9 cellular contexts compared by ENCODE assay signal in the genomic region with DNA sequence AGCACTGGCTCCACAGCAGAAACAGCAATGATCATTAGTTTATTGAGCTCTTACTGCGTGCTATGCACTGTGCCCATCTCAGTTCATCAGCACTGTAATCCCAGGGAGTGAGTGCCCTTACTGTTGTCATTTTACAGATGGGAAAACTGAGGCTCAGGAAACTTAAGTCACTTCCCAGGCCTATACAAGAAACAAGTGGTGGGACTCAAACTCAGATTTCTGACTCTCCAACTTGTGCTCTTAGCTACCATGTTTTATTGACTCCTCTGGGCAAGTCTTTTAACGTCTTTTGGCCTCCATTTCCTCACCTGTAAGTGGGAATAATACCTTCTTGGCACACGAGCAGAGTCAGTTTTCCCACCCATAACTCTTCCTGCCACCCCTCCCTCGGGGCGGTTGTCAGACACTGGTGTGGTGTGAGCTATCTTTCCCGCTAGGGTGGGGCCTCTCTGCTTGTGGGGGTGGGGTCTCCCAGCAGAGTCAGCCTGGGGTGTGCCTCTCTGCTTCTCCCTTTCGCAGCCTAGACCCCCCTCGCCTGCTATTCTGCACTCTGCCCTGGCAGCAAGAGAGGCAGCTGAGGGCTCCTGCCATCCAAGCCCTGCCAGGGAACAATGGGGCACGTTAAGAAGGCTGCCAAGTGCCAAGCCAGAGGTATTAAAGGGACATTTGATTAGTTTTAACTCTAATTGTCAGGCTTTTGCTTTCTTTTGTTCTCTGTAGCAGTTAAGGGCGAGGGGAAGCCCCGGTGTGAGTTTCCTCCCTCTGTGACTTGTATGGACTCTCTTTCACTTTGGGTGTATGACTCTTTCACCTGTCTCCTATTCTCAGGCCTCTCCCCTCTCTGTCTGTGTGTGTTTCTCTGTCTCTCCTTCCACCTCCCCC. TPM values are rescaled to one million over a fixed set of nuclear protein-coding genes. Genes with fewer than 3 reads are reported as not detected.
DNase-seq lines count a peak whose midpoint lies in the region; ATAC-seq and TF ChIP-seq lines count a peak whose summit lies in the region.
"Had no signal": no experiment of that assay in that cellular context is flagged by ENCODE, and none has a peak within 500 bp of the region (broad histone marks: within the 10 kb centered on the region; RNA-seq: fewer than 3 reads in every experiment).

No MANE protein-coding gene starts in this region.

- peak overlapping the region; percentile 62 for H3K27ac Mint-ChIP-seq in MCF 10A (ENCODE audit: low read depth, unreplicated experiment)
- H3K27ac Mint-ChIP-seq in activated CD4-positive, alpha-beta T cell treated with anti-CD3 and anti-CD28 coated beads, Interleukin-2, amount 10 ng/mL, durations not matched to agents 24 days and 14 days = peak overlapping the region; percentile 92

- peak overlapping the region; percentile 62 for H3K56ac ChIP-seq in mesendoderm (ENCODE audit: low read length)

- peaks cover 6% of the 10 kb centered on the region for H3F3A ChIP-seq in SK-N-SH (replicated peaks; ENCODE audit: insufficient read depth)

- no peak for TF ChIP-seq RAD21 in SK-N-SH (IDR thresholded peaks at IDR 0.05; ENCODE audit: low read length)

- no peak overlapping the region for H2AFZ ChIP-seq in SK-N-SH (ENCODE audit: low read depth)

- peak overlapping the region; percentile 58 for H2AK5ac ChIP-seq in mesendoderm (ENCODE audit: low read length)

- H3K79me2 ChIP-seq in mesendoderm (ENCODE audit: control insufficient read depth, insufficient read depth, low read length) (peaks cover 7% of the 10 kb centered on the region), SK-N-SH (ENCODE audit: insufficient read depth) (peaks cover 100% of the 10 kb centered on the region)

- H3K4me1 ChIP-seq in breast epithelium = peaks cover 0 to 4% of the 10 kb centered on the region in 2 donors
- H3K4me1 ChIP-seq in mesendoderm (ENCODE audit: control insufficient read depth, low read depth, low read length) = peaks cover 4% of the 10 kb centered on the region
- H3K4me1 ChIP-seq in SK-N-SH (ENCODE audit: control insufficient read depth in 1 of 2, insufficient read depth in 2 of 2, low read depth in 1 of 2, low read length in 1 of 2) = peaks cover 3 to 19% of the 10 kb centered on the region in 2 experiments; a peak in 3 of 4 replicates

- peak; percentile 85 for ATAC-seq in HG03103 (IDR thresholded peaks at IDR 0.05; ENCODE audit: low read depth, unreplicated experiment)

- H4K20me1 ChIP-seq in SK-N-SH (ENCODE audit: insufficient read depth) = 0 out of 2 replicates have a peak, but pooled peaks cover 16% of the 10 kb centered on the region

- TF ChIP-seq EP300 in SK-N-SH (IDR thresholded peaks at IDR 0.05; ENCODE audit: borderline replicate concordance in 1 of 2, low read depth in 1 of 2, low read length in 1 of 2) = no peak

- intact Hi-C loops in MCF 10A (cut with micrococcal nuclease) = no loop called here
- intact Hi-C loops in breast epithelium (cut with DNase I; ENCODE audit: low total_unique reads) = no loop called here
- intact Hi-C loops in activated CD4-positive, alpha-beta T cell treated with anti-CD3 and anti-CD28 coated beads, Interleukin-2, amount 10 ng/mL, durations not matched to agents 24 days and 14 days (cut with micrococcal nuclease) = loop anchor here (1.0 kb wide), 1 partner anchor 12 kb away; no protein-coding TSS in a partner anchor

- H4K8ac ChIP-seq in mesendoderm (ENCODE audit: low read depth, low read length) = no peak overlapping the region

- peaks cover 29% of the 10 kb centered on the region for H3K4me1 Mint-ChIP-seq in MCF 10A (ENCODE audit: insufficient read depth, unreplicated experiment)
- H3K4me1 Mint-ChIP-seq in activated CD4-positive, alpha-beta T cell treated with anti-CD3 and anti-CD28 coated beads, Interleukin-2, amount 10 ng/mL, durations not matched to agents 24 days and 14 days = peaks cover 77% of the 10 kb centered on the region

- no peak overlapping the region for H3K9ac ChIP-seq in mesendoderm (ENCODE audit: low read length)
- no peak overlapping the region for H3K9ac ChIP-seq in SK-N-SH

- H3K27me3 ChIP-seq in breast epithelium (no peaks in the 10 kb centered on the region), mesendoderm (ENCODE audit: insufficient read depth, low read length, poor library complexity) (no peaks in the 10 kb centered on the region), SK-N-SH (ENCODE audit: insufficient read depth) (no peaks in the 10 kb centered on the region)
- H3K27me3 ChIP-seq: SJSA1 had no signal

- no peak overlapping the region for H2BK120ac ChIP-seq in mesendoderm (ENCODE audit: low read depth, low read length)

- H3K36me3 ChIP-seq in breast epithelium = no peaks in the 10 kb centered on the region
- no peaks in the 10 kb centered on the region for H3K36me3 ChIP-seq in mesendoderm (ENCODE audit: control insufficient read depth, insufficient read depth, low read length)
- peaks cover 16 to 19% of the 10 kb centered on the region in 2 experiments for H3K36me3 ChIP-seq in SK-N-SH (replicated peaks in 1 of 2; ENCODE audit: control insufficient read depth in 1 of 2, insufficient read depth in 2 of 2, low read length in 1 of 2)

- no peak for TF ChIP-seq POLR2A in breast epithelium (IDR thresholded peaks at IDR 0.05)

- H3K27ac ChIP-seq in breast epithelium = peak overlapping the region in 1 of 2 donors; percentile 20
- H3K27ac ChIP-seq in mesendoderm (ENCODE audit: low read depth, low read length) = no peak overlapping the region
- H3K27ac ChIP-seq in SK-N-SH (ENCODE audit: low read depth in 2 of 2, low read length in 1 of 2) = no peak overlapping the region
- H3K27ac ChIP-seq: SJSA1 had no signal

- H2BK5ac ChIP-seq in mesendoderm (ENCODE audit: low read length) = no peak overlapping the region

- H3K23ac ChIP-seq in mesendoderm (ENCODE audit: low read length) = no peak overlapping the region

- H3K27me3 Mint-ChIP-seq in MCF 10A (ENCODE audit: insufficient read depth, unreplicated experiment) = no peaks in the 10 kb centered on the region
- no peaks in the 10 kb centered on the region for H3K27me3 Mint-ChIP-seq in activated CD4-positive, alpha-beta T cell treated with anti-CD3 and anti-CD28 coated beads, Interleukin-2, amount 10 ng/mL, durations not matched to agents 24 days and 14 days

- no peak overlapping the region for H3K4me3 Mint-ChIP-seq in MCF 10A (ENCODE audit: unreplicated experiment)
- H3K4me3 Mint-ChIP-seq in activated CD4-positive, alpha-beta T cell treated with anti-CD3 and anti-CD28 coated beads, Interleukin-2, amount 10 ng/mL, durations not matched to agents 24 days and 14 days = peak overlapping the region; percentile 83

- no TSS peak for BruUV-seq in MCF 10A (replicated peaks; lab: Mats Ljungman, UMichigan)

- H2BK15ac ChIP-seq in mesendoderm (replicated peaks; ENCODE audit: low read depth) = no peak overlapping the region

- no peak for TF ChIP-seq CTCF in MCF 10A (IDR thresholded peaks at IDR 0.05; ENCODE audit: unreplicated experiment)
- TF ChIP-seq CTCF in breast epithelium (IDR thresholded peaks at IDR 0.05) = no peak
- TF ChIP-seq CTCF in SK-N-SH (IDR thresholded peaks at IDR 0.05) = no peak

- POLR2A ChIA-PET in MCF 10A (lab: Yijun Ruan, JAX) (interaction anchor here (0.7 to 4.2 kb wide), 3 partner anchors 12 to 164 kb away, joined by 3 to 22 read pairs (median 3); partner anchors contain the start of genes FAM114A2, GALNT10 and MFAP3), SK-N-SH (lab: Yijun Ruan, JAX) (no interaction called here)

- no peak overlapping the region for H3K18ac ChIP-seq in mesendoderm (ENCODE audit: low read length)

- CTCF ChIA-PET in MCF 10A (lab: Yijun Ruan, JAX) (interaction anchor here (0.7 to 1.2 kb wide), 9 partner anchors 8 to 781 kb away, joined by 3 to 5 read pairs (median 3); no protein-coding TSS in a partner anchor), SK-N-SH (lab: Yijun Ruan, JAX) (interaction anchor here (0.8 to 1.3 kb wide), 2 partner anchors 12 to 131 kb away, joined by 3 read pairs; partner anchors contain the start of gene GALNT10)

- H3K9me3 Mint-ChIP-seq in MCF 10A (ENCODE audit: unreplicated experiment) = no peaks in the 10 kb centered on the region
- H3K9me3 Mint-ChIP-seq in activated CD4-positive, alpha-beta T cell treated with anti-CD3 and anti-CD28 coated beads, Interleukin-2, amount 10 ng/mL, durations not matched to agents 24 days and 14 days = no peaks in the 10 kb centered on the region

- peaks cover 7% of the 10 kb centered on the region for H3K36me3 Mint-ChIP-seq in MCF 10A (ENCODE audit: insufficient read depth, unreplicated experiment)
- H3K36me3 Mint-ChIP-seq in activated CD4-positive, alpha-beta T cell treated with anti-CD3 and anti-CD28 coated beads, Interleukin-2, amount 10 ng/mL, durations not matched to agents 24 days and 14 days (ENCODE audit: low read depth) = peaks cover 40% of the 10 kb centered on the region

- H3K4me2 ChIP-seq in mesendoderm (ENCODE audit: low read length) (no peak overlapping the region), SK-N-SH (no peak overlapping the region)

- no peak for DNase-seq in MCF 10A (ENCODE audit: unreplicated experiment)
- DNase-seq in breast epithelium (ENCODE audit: low spot score in 2 of 2) = no peak
- DNase-seq in activated CD4-positive, alpha-beta T cell treated with anti-CD3 and anti-CD28 coated beads, Interleukin-2, amount 10 ng/mL, durations not matched to agents 24 days and 14 days = peak; percentile 85
- peak; percentile 32 for DNase-seq in mesendoderm
- no peak for DNase-seq in middle frontal gyrus (ENCODE audit: extremely low spot score, low spot score)
- DNase-seq in epidermal melanocyte (ENCODE audit: insufficient read length, low spot score) = no peak
- DNase-seq in SK-N-SH = no peak

- H3K4me3 ChIP-seq in breast epithelium (no peak overlapping the region), mesendoderm (ENCODE audit: low read length) (no peak overlapping the region), SK-N-SH (ENCODE audit: low read depth in 2 of 2, low read length in 1 of 2) (no peak overlapping the region)
- H3K4me3 ChIP-seq: SJSA1 had no signal

- H3K79me1 ChIP-seq in mesendoderm (ENCODE audit: low read length) = peaks cover 24% of the 10 kb centered on the region

- no CpG with 5 or more reads among the region's 11 CpGs for WGBS in mesendoderm (ENCODE audit: extremely low coverage, insufficient coverage, low lambda C conversion rate)
- WGBS in SK-N-SH (ENCODE audit: low lambda C conversion rate) = 88% methylated on average over 10 of the region's 11 CpGs

- H3K9me3 ChIP-seq in breast epithelium = no peaks in the 10 kb centered on the region
- no peaks in the 10 kb centered on the region for H3K9me3 ChIP-seq in SK-N-SH
- H3K9me3 ChIP-seq: SJSA1 had no signal

- H4K5ac ChIP-seq in mesendoderm (ENCODE audit: low read length) = no peak overlapping the region

- H3K4ac ChIP-seq in mesendoderm (ENCODE audit: low read depth, low read length) = no peak overlapping the region

- H3K9me2 ChIP-seq in SK-N-SH = no peaks in the 10 kb centered on the region

TF ChIP-seq in SK-N-SH, 30 proteins besides CTCF, POLR2A, EP300 and RAD21 (continues in another document):
- TF ChIP-seq RCOR1 (IDR thresholded peaks at IDR 0.05; ENCODE audit: low read length) = no peak

RNA-seq across cellular contexts. Expression of gene GALNT10, which starts 12.1 kb away (rescaled TPM):
- total RNA-seq in MCF 10A (2022) (46.8 and 57.4 TPM in 2 replicates), breast epithelium (10 to 100 TPM; 32.8 to 67.2 (median 34.1) TPM)
- total RNA-seq in activated CD4-positive, alpha-beta T cell treated with anti-CD3 and anti-CD28 coated beads, Interleukin-2, amount 10 ng/mL, durations not matched to agents 24 days and 14 days = 42.7 and 50.7 TPM in 2 replicates
- 23.1 TPM for polyA plus RNA-seq in mesendoderm (2013, experiment 1 of 2)
- polyA plus RNA-seq in mesendoderm (2013, experiment 2 of 2) = 22.1 TPM
- polyA plus RNA-seq in SK-N-SH (2012; rRNA removed) = 56.3 and 78.9 TPM in 2 replicates
- polyA plus RNA-seq in SK-N-SH (2012; cell fraction: cytosol; rRNA removed) = 45.8 and 54.1 TPM in 2 replicates
- polyA plus RNA-seq in SK-N-SH (2012; cell fraction: nucleus; rRNA removed) = 43.7 and 69.2 TPM in 2 replicates

Comparison
In these comparisons a context has a peak if more than half of its experiments do, and no peak if none do; other contexts are left out.
1. DNase-seq: peak in activated CD4-positive, alpha-beta T cell treated with anti-CD3 and anti-CD28 coated beads, Interleukin-2, amount 10 ng/mL, durations not matched to agents 24 days and 14 days (single experiment) and mesendoderm (single experiment); none in MCF 10A (single experiment), breast epithelium (0 of 2), middle frontal gyrus (single experiment), epidermal melanocyte (single experiment) and SK-N-SH (single experiment).